8 cellular contexts compared by ENCODE assay signal in genomic region chr6:53986165-53986720, GRCh38.
DNase-seq lines count a peak whose midpoint lies in the region; ATAC-seq and TF ChIP-seq lines count a peak whose summit lies in the region.

No MANE protein-coding gene starts in this region.

- no peak overlapping the region for H3K4me3 ChIP-seq in Jurkat, Clone E6-1 (ENCODE audit: low read length)
- peak overlapping the region; percentile 34 for H3K4me3 ChIP-seq in SJCRH30

- H3K4me3 Mint-ChIP-seq in T-helper 2 cell treated with Interferon-gamma antibody and Interleukin-4, amounts not matched to agents 5 μg/mL and 100 μg/mL, for 36 hours: no peak overlapping the region
- H3K4me3 Mint-ChIP-seq in T-helper 17 cell: no peak overlapping the region

- H3K27ac ChIP-seq in SJCRH30: no peak overlapping the region; the same call in 1 of the 2 replicates

- no peaks in the 10 kb centered on the region for H3K9me3 ChIP-seq in SJCRH30 (replicated peaks)
- H3K9me3 ChIP-seq in T-helper 17 cell (ENCODE audit: control insufficient read depth, low read length, poor library complexity, severe bottlenecking): no peaks in the 10 kb centered on the region

- H3K27me3 Mint-ChIP-seq in T-helper 2 cell treated with Interferon-gamma antibody and Interleukin-4, amounts not matched to agents 5 μg/mL and 100 μg/mL, for 36 hours (ENCODE audit: low read depth): peaks cover 2% of the 10 kb centered on the region
- H3K27me3 Mint-ChIP-seq in T-helper 17 cell: peaks cover 34% of the 10 kb centered on the region

- H3K36me3 Mint-ChIP-seq in T-helper 2 cell treated with Interferon-gamma antibody and Interleukin-4, amounts not matched to agents 5 μg/mL and 100 μg/mL, for 36 hours (ENCODE audit: low read depth): no peaks in the 10 kb centered on the region
- H3K36me3 Mint-ChIP-seq in T-helper 17 cell (ENCODE audit: low read depth): no peaks in the 10 kb centered on the region

- peak; percentile 87 for TF ChIP-seq CTCF in AG09319 (IDR thresholded peaks at IDR 0.05; ENCODE audit: low read depth, low read length)

- no peaks in the 10 kb centered on the region for H3K9me3 Mint-ChIP-seq in T-helper 2 cell treated with Interferon-gamma antibody and Interleukin-4, amounts not matched to agents 5 μg/mL and 100 μg/mL, for 36 hours

- no peak overlapping the region for H3K27ac Mint-ChIP-seq in T-helper 2 cell treated with Interferon-gamma antibody and Interleukin-4, amounts not matched to agents 5 μg/mL and 100 μg/mL, for 36 hours
- no peak overlapping the region for H3K27ac Mint-ChIP-seq in T-helper 17 cell

- H3K27me3 ChIP-seq in SJCRH30: no peaks in the 10 kb centered on the region

- peak; percentile 41 for DNase-seq in AG09319 (ENCODE audit: extremely low read depth, low read depth)
- DNase-seq in Jurkat, Clone E6-1 (ENCODE audit: low read depth, low spot score): peak; percentile 25
- peak; percentile 31 to 68 for DNase-seq in SJCRH30
- peak; percentile 61 for DNase-seq in fibroblast of the conjunctiva (ENCODE audit: low read depth)
- peak; percentile 42 for DNase-seq in pons (ENCODE audit: low spot score)
- DNase-seq in T-helper 2 cell treated with Interferon-gamma antibody and Interleukin-4, amounts not matched to agents 5 μg/mL and 100 μg/mL, for 36 hours (ENCODE audit: low spot score): no peak
- DNase-seq in T-helper 17 cell: no peak

- no peaks in the 10 kb centered on the region for H3K36me3 ChIP-seq in SJCRH30

- H3K4me1 ChIP-seq in SJCRH30: peaks cover 20% of the 10 kb centered on the region

- H3K4me1 Mint-ChIP-seq in T-helper 2 cell treated with Interferon-gamma antibody and Interleukin-4, amounts not matched to agents 5 μg/mL and 100 μg/mL, for 36 hours (ENCODE audit: low read depth): no peaks in the 10 kb centered on the region
- peaks cover 4% of the 10 kb centered on the region for H3K4me1 Mint-ChIP-seq in T-helper 17 cell

- ATAC-seq in GM18511 (IDR thresholded peaks at IDR 0.05; ENCODE audit: unreplicated experiment) (peak; percentile 63), T-helper 17 cell (no peak)

Comparison
In these comparisons a context has a peak if more than half of its experiments do, and no peak if none do; other contexts are left out.
1. DNase-seq: peak in AG09319 (single experiment), Jurkat, Clone E6-1 (single experiment), SJCRH30 (2 of 2), fibroblast of the conjunctiva (single experiment) and pons (single experiment); none in T-helper 2 cell treated with Interferon-gamma antibody and Interleukin-4, amounts not matched to agents 5 μg/mL and 100 μg/mL, for 36 hours (single experiment) and T-helper 17 cell (0 of 3).